1 cellular context compared by ENCODE assay signal in the genomic region with DNA sequence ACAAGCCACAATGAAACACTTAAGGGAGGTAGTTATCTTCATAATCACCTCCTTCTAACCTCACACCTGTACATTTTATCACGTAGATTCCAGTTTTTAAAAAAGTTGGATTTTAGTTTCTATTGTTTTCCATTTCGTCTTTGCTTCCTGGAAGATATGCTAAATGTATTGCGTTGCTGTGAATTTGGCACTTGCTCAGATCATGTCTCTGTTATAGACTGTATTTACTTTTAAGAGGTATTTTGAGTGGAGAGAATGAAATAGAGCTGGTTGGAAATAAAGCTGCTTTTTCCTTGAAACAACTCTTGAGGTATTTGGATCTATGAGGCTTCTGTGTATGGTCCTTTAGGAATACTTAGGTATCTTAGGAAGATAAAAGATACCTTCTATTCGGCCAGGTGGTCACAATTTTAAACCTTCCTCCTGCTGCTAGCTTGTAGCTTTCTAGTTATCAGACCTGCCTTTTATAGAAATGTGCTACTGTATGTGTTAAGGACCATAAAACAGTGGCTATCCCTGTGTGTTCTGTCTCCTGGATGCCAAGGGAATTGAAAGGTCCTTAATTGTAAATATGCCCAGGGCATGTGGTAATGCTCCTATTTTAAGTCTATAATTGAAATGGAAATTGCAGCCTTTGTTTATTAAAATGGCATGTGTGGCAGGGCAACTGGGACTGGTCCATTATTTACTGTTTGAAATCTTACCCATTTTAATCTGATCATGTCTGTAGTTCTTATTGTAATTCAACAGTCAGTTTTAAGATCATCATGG.
TF ChIP-seq lines count a peak whose summit lies in the region.

No MANE protein-coding gene starts in this region.

TF ChIP-seq in GM23338, 12 proteins besides CTCF, POLR2A, EP300 and RAD21 (continued from another document):
- TF ChIP-seq, protein P1, sequence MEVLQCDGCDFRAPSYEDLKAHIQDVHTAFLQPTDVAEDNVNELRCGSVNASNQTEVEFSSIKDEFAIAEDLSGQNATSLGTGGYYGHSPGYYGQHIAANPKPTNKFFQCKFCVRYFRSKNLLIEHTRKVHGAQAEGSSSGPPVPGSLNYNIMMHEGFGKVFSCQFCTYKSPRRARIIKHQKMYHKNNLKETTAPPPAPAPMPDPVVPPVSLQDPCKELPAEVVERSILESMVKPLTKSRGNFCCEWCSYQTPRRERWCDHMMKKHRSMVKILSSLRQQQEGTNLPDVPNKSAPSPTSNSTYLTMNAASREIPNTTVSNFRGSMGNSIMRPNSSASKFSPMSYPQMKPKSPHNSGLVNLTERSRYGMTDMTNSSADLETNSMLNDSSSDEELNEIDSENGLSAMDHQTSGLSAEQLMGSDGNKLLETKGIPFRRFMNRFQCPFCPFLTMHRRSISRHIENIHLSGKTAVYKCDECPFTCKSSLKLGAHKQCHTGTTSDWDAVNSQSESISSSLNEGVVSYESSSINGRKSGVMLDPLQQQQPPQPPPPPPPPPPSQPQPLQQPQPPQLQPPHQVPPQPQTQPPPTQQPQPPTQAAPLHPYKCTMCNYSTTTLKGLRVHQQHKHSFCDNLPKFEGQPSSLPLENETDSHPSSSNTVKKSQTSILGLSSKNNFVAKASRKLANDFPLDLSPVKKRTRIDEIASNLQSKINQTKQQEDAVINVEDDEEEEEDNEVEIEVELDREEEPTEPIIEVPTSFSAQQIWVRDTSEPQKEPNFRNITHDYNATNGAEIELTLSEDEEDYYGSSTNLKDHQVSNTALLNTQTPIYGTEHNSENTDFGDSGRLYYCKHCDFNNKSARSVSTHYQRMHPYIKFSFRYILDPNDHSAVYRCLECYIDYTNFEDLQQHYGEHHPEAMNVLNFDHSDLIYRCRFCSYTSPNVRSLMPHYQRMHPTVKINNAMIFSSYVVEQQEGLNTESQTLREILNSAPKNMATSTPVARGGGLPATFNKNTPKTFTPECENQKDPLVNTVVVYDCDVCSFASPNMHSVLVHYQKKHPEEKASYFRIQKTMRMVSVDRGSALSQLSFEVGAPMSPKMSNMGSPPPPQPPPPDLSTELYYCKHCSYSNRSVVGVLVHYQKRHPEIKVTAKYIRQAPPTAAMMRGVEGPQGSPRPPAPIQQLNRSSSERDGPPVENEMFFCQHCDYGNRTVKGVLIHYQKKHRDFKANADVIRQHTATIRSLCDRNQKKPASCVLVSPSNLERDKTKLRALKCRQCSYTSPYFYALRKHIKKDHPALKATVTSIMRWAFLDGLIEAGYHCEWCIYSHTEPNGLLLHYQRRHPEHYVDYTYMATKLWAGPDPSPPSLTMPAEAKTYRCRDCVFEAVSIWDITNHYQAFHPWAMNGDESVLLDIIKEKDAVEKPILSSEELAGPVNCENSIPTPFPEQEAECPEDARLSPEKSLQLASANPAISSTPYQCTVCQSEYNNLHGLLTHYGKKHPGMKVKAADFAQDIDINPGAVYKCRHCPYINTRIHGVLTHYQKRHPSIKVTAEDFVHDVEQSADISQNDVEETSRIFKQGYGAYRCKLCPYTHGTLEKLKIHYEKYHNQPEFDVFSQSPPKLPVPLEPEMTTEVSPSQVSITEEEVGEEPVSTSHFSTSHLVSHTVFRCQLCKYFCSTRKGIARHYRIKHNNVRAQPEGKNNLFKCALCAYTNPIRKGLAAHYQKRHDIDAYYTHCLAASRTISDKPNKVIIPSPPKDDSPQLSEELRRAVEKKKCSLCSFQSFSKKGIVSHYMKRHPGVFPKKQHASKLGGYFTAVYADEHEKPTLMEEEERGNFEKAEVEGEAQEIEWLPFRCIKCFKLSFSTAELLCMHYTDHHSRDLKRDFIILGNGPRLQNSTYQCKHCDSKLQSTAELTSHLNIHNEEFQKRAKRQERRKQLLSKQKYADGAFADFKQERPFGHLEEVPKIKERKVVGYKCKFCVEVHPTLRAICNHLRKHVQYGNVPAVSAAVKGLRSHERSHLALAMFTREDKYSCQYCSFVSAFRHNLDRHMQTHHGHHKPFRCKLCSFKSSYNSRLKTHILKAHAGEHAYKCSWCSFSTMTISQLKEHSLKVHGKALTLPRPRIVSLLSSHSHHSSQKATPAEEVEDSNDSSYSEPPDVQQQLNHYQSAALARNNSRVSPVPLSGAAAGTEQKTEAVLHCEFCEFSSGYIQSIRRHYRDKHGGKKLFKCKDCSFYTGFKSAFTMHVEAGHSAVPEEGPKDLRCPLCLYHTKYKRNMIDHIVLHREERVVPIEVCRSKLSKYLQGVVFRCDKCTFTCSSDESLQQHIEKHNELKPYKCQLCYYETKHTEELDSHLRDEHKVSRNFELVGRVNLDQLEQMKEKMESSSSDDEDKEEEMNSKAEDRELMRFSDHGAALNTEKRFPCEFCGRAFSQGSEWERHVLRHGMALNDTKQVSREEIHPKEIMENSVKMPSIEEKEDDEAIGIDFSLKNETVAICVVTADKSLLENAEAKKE (CRISPR knock-in tag; IDR thresholded peaks at IDR 0.05): no peak
- no peak for TF ChIP-seq ZNF331 (CRISPR knock-in tag; IDR thresholded peaks at IDR 0.05; ENCODE audit: low read depth)
- no peak for TF ChIP-seq JUNB (IDR thresholded peaks at IDR 0.05; ENCODE audit: unreplicated experiment)
